ENCODE assay signal across 19 cellular contexts in the genomic region with DNA sequence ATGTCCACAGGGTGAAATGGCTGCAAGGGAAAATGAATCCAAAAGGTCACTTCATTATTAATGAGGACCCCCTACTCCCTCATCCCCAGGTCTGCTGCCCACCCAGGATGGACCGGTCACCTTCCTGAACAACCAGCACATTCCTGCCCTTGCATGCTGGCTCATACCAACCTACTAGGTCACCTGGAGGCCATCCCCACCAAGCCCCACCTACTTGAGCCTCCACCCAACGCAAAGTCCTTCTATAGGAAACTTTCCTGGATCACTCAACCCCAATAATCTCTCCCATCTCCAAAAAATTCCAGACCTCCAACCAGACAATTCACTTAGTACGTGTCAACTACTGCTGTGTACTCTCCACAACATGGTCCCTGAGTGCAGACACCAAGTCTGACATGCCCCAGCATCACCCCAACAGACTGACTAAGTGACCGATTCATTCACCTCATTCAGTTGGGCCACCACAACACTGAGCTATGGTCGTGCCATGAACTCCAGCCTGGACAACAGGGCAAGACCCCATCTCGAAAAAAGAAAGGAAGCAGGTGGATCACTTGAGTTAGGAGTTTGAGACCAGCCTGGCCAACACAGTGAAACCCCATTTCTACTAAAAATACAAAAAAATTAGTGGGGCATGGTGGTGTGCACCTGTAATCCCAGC. TPM values are rescaled to one million over a fixed set of nuclear protein-coding genes. Genes with fewer than 3 reads are reported as not detected.
DNase-seq lines count a peak whose midpoint lies in the region; ATAC-seq and TF ChIP-seq lines count a peak whose summit lies in the region.
"Had no signal": no experiment of that assay in that cellular context is flagged by ENCODE, and none has a peak within 500 bp of the region (broad histone marks: within the 10 kb centered on the region; RNA-seq: fewer than 3 reads in every experiment).

No MANE protein-coding gene starts in this region.

- peak; percentile 30 for DNase-seq in DMS53 treated with DMSO at 0.1 percent for 48 hours (lab: John Stamatoyannopoulos, UW; ENCODE audit: unreplicated experiment)
- no peak for DNase-seq in caudate nucleus (lab: John Stamatoyannopoulos, UW)
- peak; percentile 30 for DNase-seq in lower lobe of right lung
- no peak for DNase-seq in substantia nigra (lab: John Stamatoyannopoulos, UW)
- DNase-seq: ACHN; AML-193; CD4-positive, alpha-beta T cell; DMS79; NCI-H1105; NCI-H1694 treated with DMSO at 0.1 percent for 48 hours; NCI-H2107; NK-92 treated with Interleukin-12 subunit alpha and Interleukin-12 subunit beta, amount 100 ng/mL, for 24 hours; SHP77 treated with DMSO at 0.1 percent for 48 hours had no signal

- H3K36me3 ChIP-seq in lower lobe of right lung: no peaks in the 10 kb centered on the region

- H3K27ac ChIP-seq in caudate nucleus (ENCODE audit: low read depth, low read length): peak overlapping the region; percentile 97
- no peak overlapping the region for H3K27ac ChIP-seq in lower lobe of right lung
- H3K27ac ChIP-seq in substantia nigra (ENCODE audit: low read depth, low read length, poor library complexity, severe bottlenecking): peak overlapping the region; percentile 96

- no peak overlapping the region for H3K4me3 ChIP-seq in lower lobe of right lung
- H3K4me3 ChIP-seq: GM23338 had no signal

- intact Hi-C loops in lower lobe of right lung (cut with DNase I): no loop called here

- no peak for TF ChIP-seq CTCF in lower lobe of right lung (IDR thresholded peaks at IDR 0.05)

- H3K9me3 ChIP-seq in lower lobe of right lung: no peaks in the 10 kb centered on the region

- ATAC-seq in lower lobe of right lung: no peak
- no peak for ATAC-seq in GM19035 (IDR thresholded peaks at IDR 0.05; ENCODE audit: unreplicated experiment)
- no peak for ATAC-seq in HG03196 (IDR thresholded peaks at IDR 0.05; ENCODE audit: unreplicated experiment)
- ATAC-seq in HG02884 (IDR thresholded peaks at IDR 0.05; ENCODE audit: unreplicated experiment): no peak
- ATAC-seq in GM18870 (IDR thresholded peaks at IDR 0.05; ENCODE audit: unreplicated experiment): no peak
- ATAC-seq: GM23338, SK-N-SH treated with all-trans-retinoic acid at 6 μM for 48 hours had no signal

- H3K27me3 ChIP-seq in lower lobe of right lung (ENCODE audit: low read depth): no peaks in the 10 kb centered on the region

- peaks cover under 1% of the 10 kb centered on the region for H3K4me1 ChIP-seq in lower lobe of right lung

RNA-seq across cellular contexts. Expression of a gene that starts 18.1 kb away (rescaled TPM):
- 26.8 TPM for total RNA-seq in lower lobe of right lung

Comparison
In these comparisons a context has a peak if more than half of its experiments do, and no peak if none do; other contexts are left out.
1. DNase-seq: peak in DMS53 treated with DMSO at 0.1 percent for 48 hours (single experiment) and lower lobe of right lung (single experiment); none in caudate nucleus (0 of 61) and substantia nigra (0 of 49).